ENCODE assay signal across 1 cellular context in the genomic region with DNA sequence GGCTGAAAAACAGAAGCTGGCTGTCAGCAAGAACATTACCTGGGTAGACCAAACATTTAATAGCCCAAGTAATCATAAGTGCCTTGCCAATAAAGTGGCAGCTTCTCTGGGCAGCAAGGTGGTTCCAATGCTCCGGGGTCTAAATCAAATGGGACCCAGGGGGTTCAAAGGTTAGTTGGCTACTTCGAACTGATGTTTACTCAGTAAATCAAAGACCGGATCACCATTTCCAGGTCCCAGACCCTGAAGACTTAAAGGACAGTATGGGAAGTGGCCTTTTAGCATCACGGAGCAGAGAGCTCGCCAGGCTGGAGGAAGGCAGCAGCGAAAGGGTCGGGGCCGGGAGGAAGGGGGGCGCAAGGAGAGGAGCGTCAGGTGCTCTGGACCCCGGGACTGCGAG.
TF ChIP-seq lines count a peak whose summit lies in the region.

No MANE protein-coding gene starts in this region.

TF ChIP-seq in SK-N-SH treated with all-trans-retinoic acid at 6 μM for 48 hours, 23 proteins besides CTCF, POLR2A, EP300 and RAD21 (continued from another document):
- TF ChIP-seq, protein P1, sequence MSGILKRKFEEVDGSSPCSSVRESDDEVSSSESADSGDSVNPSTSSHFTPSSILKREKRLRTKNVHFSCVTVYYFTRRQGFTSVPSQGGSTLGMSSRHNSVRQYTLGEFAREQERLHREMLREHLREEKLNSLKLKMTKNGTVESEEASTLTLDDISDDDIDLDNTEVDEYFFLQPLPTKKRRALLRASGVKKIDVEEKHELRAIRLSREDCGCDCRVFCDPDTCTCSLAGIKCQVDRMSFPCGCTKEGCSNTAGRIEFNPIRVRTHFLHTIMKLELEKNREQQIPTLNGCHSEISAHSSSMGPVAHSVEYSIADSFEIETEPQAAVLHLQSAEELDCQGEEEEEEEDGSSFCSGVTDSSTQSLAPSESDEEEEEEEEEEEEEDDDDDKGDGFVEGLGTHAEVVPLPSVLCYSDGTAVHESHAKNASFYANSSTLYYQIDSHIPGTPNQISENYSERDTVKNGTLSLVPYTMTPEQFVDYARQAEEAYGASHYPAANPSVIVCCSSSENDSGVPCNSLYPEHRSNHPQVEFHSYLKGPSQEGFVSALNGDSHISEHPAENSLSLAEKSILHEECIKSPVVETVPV (CRISPR knock-in tag; IDR thresholded peaks at IDR 0.05): no peak
- TF ChIP-seq ARNTL (CRISPR knock-in tag; IDR thresholded peaks at IDR 0.05; ENCODE audit: borderline replicate concordance, low read depth) (no peak), ZC3H10 (CRISPR knock-in tag; IDR thresholded peaks at IDR 0.05) (no peak), PPARA (CRISPR knock-in tag; IDR thresholded peaks at IDR 0.05; ENCODE audit: borderline replicate concordance) (no peak), ZNF8 (CRISPR knock-in tag; IDR thresholded peaks at IDR 0.05) (no peak), ZNF565 (CRISPR knock-in tag; conservative IDR thresholded peaks at IDR 0.05; ENCODE audit: low read depth) (no peak), ZFP3 (CRISPR knock-in tag; IDR thresholded peaks at IDR 0.05) (no peak), OSR1 (CRISPR knock-in tag; IDR thresholded peaks at IDR 0.05) (no peak), SNAI2 (CRISPR knock-in tag; IDR thresholded peaks at IDR 0.05) (no peak), TCF4 (CRISPR knock-in tag; IDR thresholded peaks at IDR 0.05; ENCODE audit: borderline replicate concordance) (no peak)
- TF ChIP-seq, protein P2, sequence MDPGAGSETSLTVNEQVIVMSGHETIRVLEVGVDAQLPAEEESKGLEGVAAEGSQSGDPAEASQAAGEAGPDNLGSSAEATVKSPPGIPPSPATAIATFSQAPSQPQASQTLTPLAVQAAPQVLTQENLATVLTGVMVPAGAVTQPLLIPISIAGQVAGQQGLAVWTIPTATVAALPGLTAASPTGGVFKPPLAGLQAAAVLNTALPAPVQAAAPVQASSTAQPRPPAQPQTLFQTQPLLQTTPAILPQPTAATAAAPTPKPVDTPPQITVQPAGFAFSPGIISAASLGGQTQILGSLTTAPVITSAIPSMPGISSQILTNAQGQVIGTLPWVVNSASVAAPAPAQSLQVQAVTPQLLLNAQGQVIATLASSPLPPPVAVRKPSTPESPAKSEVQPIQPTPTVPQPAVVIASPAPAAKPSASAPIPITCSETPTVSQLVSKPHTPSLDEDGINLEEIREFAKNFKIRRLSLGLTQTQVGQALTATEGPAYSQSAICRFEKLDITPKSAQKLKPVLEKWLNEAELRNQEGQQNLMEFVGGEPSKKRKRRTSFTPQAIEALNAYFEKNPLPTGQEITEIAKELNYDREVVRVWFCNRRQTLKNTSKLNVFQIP (CRISPR knock-in tag; IDR thresholded peaks at IDR 0.05; ENCODE audit: borderline replicate concordance, low read depth): no peak
- TF ChIP-seq, protein P3, sequence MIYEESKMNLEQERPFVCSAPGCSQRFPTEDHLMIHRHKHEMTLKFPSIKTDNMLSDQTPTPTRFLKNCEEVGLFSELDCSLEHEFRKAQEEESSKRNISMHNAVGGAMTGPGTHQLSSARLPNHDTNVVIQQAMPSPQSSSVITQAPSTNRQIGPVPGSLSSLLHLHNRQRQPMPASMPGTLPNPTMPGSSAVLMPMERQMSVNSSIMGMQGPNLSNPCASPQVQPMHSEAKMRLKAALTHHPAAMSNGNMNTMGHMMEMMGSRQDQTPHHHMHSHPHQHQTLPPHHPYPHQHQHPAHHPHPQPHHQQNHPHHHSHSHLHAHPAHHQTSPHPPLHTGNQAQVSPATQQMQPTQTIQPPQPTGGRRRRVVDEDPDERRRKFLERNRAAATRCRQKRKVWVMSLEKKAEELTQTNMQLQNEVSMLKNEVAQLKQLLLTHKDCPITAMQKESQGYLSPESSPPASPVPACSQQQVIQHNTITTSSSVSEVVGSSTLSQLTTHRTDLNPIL (CRISPR knock-in tag; IDR thresholded peaks at IDR 0.05; ENCODE audit: low read depth): no peak
TF ChIP-seq in SK-N-SH treated with all-trans-retinoic acid at 6 μM for 48 hours: peak in this region for 0.
